Comparison of ENCODE assay signal across 1 cellular context in the genomic region with DNA sequence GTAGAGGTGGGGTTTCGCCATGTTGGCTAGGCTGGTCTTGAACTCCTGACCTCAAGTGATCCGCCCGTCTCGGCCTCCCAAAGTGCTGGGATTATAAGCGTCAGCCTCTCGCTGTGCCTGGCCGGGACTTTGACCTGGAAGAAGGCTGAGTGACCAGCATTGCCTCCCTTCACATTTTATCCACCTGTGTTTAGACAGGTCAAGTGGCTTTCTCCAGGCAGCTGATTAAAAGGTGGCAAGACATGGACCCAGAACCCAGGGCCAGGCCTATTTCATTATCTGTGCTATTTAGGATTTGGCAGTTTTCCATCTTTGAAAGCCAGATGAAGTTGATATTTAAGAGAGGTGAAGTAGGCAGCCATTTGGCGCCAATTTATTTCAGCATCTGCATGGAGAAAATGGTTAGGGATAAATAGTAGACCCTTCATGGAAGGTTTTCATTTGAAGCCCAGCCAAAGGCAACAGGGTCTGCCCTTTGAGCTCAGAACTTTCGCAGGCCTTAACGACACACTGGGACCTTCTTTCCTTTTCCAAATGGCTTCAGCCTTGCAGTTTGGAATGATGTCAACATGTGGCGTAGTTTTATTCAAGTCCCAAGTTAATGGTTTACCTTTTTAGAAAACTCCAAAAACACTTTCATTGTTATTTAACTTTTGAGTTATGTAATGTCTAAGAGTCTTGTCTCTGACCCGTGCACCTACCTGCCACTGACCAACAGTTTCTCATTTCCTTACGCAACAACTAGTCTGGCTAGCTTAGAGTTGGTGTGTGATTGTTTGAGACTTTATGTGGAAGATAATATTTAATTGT.
TF ChIP-seq lines count a peak whose summit lies in the region.

No MANE protein-coding gene starts in this region.

TF ChIP-seq in HepG2, 621 proteins besides CTCF, POLR2A, EP300 and RAD21 (continued from another document and continues in another):
- TF ChIP-seq IKZF5 (CRISPR knock-in tag; IDR thresholded peaks at IDR 0.05) (peak; percentile 42; the same call in 1 of the 2 replicates), ESRRA (CRISPR knock-in tag; IDR thresholded peaks at IDR 0.05; ENCODE audit: low read depth) (no peak), ZBTB7A (CRISPR knock-in tag; IDR thresholded peaks at IDR 0.05) (no peak), ZNF20 (CRISPR knock-in tag; IDR thresholded peaks at IDR 0.05) (no peak), ASH2L (IDR thresholded peaks at IDR 0.05; ENCODE audit: insufficient read length, low read depth, low read length) (peak; percentile 50), PRDM4 (CRISPR knock-in tag; IDR thresholded peaks at IDR 0.05; ENCODE audit: borderline replicate concordance) (no peak), ZNF768 (CRISPR knock-in tag; IDR thresholded peaks at IDR 0.05) (no peak), ZNF773 (CRISPR knock-in tag; IDR thresholded peaks at IDR 0.05; ENCODE audit: borderline replicate concordance) (no peak), RELA (CRISPR knock-in tag; IDR thresholded peaks at IDR 0.05) (no peak), BCL3 (CRISPR knock-in tag; IDR thresholded peaks at IDR 0.05) (no peak), NCOA2 (CRISPR knock-in tag; IDR thresholded peaks at IDR 0.05) (peak; percentile 76), MAFG (CRISPR knock-in tag; IDR thresholded peaks at IDR 0.05) (no peak), ZNF329 (CRISPR knock-in tag; IDR thresholded peaks at IDR 0.05; ENCODE audit: low read depth) (no peak), ZNF660 (CRISPR knock-in tag; IDR thresholded peaks at IDR 0.05; ENCODE audit: borderline replicate concordance, low read depth) (no peak), SALL1 (CRISPR knock-in tag; IDR thresholded peaks at IDR 0.05) (peak; percentile 44), ZNF142 (CRISPR knock-in tag; IDR thresholded peaks at IDR 0.05) (no peak), EED (CRISPR knock-in tag; IDR thresholded peaks at IDR 0.05) (no peak), KDM5B (CRISPR knock-in tag; IDR thresholded peaks at IDR 0.05; ENCODE audit: borderline replicate concordance) (no peak), ZSCAN30 (CRISPR knock-in tag; IDR thresholded peaks at IDR 0.05) (no peak), NFIC (IDR thresholded peaks at IDR 0.05; ENCODE audit: low read length) (peak; percentile 36), KLF9 (CRISPR knock-in tag; IDR thresholded peaks at IDR 0.05; ENCODE audit: low read depth) (no peak), AKNA (CRISPR knock-in tag; IDR thresholded peaks at IDR 0.05; ENCODE audit: borderline replicate concordance) (no peak)
- TF ChIP-seq, protein P1, sequence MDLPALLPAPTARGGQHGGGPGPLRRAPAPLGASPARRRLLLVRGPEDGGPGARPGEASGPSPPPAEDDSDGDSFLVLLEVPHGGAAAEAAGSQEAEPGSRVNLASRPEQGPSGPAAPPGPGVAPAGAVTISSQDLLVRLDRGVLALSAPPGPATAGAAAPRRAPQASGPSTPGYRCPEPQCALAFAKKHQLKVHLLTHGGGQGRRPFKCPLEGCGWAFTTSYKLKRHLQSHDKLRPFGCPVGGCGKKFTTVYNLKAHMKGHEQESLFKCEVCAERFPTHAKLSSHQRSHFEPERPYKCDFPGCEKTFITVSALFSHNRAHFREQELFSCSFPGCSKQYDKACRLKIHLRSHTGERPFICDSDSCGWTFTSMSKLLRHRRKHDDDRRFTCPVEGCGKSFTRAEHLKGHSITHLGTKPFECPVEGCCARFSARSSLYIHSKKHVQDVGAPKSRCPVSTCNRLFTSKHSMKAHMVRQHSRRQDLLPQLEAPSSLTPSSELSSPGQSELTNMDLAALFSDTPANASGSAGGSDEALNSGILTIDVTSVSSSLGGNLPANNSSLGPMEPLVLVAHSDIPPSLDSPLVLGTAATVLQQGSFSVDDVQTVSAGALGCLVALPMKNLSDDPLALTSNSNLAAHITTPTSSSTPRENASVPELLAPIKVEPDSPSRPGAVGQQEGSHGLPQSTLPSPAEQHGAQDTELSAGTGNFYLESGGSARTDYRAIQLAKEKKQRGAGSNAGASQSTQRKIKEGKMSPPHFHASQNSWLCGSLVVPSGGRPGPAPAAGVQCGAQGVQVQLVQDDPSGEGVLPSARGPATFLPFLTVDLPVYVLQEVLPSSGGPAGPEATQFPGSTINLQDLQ (CRISPR knock-in tag; IDR thresholded peaks at IDR 0.05): no peak
- TF ChIP-seq, protein P2, sequence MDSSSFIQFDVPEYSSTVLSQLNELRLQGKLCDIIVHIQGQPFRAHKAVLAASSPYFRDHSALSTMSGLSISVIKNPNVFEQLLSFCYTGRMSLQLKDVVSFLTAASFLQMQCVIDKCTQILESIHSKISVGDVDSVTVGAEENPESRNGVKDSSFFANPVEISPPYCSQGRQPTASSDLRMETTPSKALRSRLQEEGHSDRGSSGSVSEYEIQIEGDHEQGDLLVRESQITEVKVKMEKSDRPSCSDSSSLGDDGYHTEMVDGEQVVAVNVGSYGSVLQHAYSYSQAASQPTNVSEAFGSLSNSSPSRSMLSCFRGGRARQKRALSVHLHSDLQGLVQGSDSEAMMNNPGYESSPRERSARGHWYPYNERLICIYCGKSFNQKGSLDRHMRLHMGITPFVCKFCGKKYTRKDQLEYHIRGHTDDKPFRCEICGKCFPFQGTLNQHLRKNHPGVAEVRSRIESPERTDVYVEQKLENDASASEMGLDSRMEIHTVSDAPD (CRISPR knock-in tag; IDR thresholded peaks at IDR 0.05): no peak
- TF ChIP-seq, protein P3, sequence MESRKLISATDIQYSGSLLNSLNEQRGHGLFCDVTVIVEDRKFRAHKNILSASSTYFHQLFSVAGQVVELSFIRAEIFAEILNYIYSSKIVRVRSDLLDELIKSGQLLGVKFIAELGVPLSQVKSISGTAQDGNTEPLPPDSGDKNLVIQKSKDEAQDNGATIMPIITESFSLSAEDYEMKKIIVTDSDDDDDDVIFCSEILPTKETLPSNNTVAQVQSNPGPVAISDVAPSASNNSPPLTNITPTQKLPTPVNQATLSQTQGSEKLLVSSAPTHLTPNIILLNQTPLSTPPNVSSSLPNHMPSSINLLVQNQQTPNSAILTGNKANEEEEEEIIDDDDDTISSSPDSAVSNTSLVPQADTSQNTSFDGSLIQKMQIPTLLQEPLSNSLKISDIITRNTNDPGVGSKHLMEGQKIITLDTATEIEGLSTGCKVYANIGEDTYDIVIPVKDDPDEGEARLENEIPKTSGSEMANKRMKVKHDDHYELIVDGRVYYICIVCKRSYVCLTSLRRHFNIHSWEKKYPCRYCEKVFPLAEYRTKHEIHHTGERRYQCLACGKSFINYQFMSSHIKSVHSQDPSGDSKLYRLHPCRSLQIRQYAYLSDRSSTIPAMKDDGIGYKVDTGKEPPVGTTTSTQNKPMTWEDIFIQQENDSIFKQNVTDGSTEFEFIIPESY (CRISPR knock-in tag; IDR thresholded peaks at IDR 0.05): no peak
- TF ChIP-seq, protein P4, sequence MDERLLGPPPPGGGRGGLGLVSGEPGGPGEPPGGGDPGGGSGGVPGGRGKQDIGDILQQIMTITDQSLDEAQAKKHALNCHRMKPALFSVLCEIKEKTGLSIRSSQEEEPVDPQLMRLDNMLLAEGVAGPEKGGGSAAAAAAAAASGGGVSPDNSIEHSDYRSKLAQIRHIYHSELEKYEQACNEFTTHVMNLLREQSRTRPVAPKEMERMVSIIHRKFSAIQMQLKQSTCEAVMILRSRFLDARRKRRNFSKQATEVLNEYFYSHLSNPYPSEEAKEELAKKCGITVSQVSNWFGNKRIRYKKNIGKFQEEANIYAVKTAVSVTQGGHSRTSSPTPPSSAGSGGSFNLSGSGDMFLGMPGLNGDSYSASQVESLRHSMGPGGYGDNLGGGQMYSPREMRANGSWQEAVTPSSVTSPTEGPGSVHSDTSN (CRISPR knock-in tag; IDR thresholded peaks at IDR 0.05): 0 out of 2 replicates have a peak, but pooled peaks have one; percentile 33
